ENCODE assay signal across 1 cellular context in the genomic region with DNA sequence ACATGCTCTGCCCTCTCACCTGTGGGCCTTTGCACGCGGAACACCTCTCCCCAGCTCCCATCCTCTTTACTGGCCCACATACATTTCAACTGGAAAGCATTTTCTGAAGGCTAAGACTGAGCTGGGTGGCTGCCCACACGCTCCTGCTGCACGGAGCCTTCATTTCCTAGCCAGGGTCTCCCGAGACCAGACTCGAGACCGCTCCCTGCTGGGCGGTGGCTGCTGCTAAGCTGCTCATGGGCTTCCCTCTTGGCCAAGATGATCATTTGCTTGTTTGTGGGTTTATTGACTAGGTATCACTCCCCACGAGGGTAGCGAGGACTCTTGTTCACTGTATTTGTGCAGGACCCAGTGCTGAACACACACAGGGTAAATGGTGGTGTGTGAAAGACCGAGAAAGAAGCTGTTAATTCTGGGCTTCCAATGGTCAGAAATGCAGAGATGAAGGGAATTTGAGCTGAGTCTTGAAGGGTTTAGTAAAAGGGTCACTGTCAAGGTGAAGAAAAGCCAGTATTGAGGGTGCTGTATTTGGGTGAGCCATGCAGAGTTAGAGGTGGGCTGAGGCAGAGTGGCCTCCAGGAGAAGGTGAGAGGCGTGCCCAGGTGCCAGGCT.
A peak's percentile ranks its signal among the peaks of the same experiment; 100 is the strongest.
TF ChIP-seq lines count a peak whose summit lies in the region.

No MANE protein-coding gene starts in this region.

TF ChIP-seq in IMR-90, 13 proteins besides CTCF, POLR2A, EP300 and RAD21:
- TF ChIP-seq, protein P1, sequence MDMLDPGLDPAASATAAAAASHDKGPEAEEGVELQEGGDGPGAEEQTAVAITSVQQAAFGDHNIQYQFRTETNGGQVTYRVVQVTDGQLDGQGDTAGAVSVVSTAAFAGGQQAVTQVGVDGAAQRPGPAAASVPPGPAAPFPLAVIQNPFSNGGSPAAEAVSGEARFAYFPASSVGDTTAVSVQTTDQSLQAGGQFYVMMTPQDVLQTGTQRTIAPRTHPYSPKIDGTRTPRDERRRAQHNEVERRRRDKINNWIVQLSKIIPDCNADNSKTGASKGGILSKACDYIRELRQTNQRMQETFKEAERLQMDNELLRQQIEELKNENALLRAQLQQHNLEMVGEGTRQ (IDR thresholded peaks at IDR 0.05; ENCODE audit: low read depth, low read length), result no peak
- TF ChIP-seq BHLHE40 (IDR thresholded peaks at IDR 0.05; ENCODE audit: low read depth, low read length) (no peak), RFX5 (IDR thresholded peaks at IDR 0.05; ENCODE audit: low read depth, low read length) (no peak), FOS (IDR thresholded peaks at IDR 0.05; ENCODE audit: low read depth, low read length) (no peak), MXI1 (IDR thresholded peaks at IDR 0.05; ENCODE audit: borderline replicate concordance, low read depth, low read length) (0 out of 2 replicates have a peak, but pooled peaks have one; percentile 69), MAFK (IDR thresholded peaks at IDR 0.05; ENCODE audit: low read depth, low read length) (no peak), SMC3 (IDR thresholded peaks at IDR 0.05; ENCODE audit: low read depth, low read length) (peak; percentile 79)
